ENCODE assay signal across 1 cellular context in genomic region chr19:7629347-7630054, GRCh38.
TF ChIP-seq lines count a peak whose summit lies in the region.

A gene with protein sequence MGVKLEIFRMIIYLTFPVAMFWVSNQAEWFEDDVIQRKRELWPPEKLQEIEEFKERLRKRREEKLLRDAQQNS (plus strand): TSS chr19:7629793. CDS start chr19:7629834, 41 bp downstream.
Gene XAB2, minus strand, starts transcription at chr19:7629545. Its CDS starts 18 bp downstream, at chr19:7629527.

TF ChIP-seq in GM12878, 131 proteins besides CTCF, POLR2A, EP300 and RAD21 (continued from another document and continues in another):
- TF ChIP-seq, protein P1, sequence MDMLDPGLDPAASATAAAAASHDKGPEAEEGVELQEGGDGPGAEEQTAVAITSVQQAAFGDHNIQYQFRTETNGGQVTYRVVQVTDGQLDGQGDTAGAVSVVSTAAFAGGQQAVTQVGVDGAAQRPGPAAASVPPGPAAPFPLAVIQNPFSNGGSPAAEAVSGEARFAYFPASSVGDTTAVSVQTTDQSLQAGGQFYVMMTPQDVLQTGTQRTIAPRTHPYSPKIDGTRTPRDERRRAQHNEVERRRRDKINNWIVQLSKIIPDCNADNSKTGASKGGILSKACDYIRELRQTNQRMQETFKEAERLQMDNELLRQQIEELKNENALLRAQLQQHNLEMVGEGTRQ (IDR thresholded peaks at IDR 0.05; ENCODE audit: borderline replicate concordance, low read depth, low read length), result no peak; the same call in 1 of the 2 replicates
- TF ChIP-seq STAT1 (conservative IDR thresholded peaks at IDR 0.05) (no peak), KLF5 (IDR thresholded peaks at IDR 0.05; ENCODE audit: partially characterized antibody) (peak; percentile 88), BRCA1 (IDR thresholded peaks at IDR 0.05; ENCODE audit: low read depth, low read length) (0 out of 2 replicates have a peak, but pooled peaks have one; percentile 17), RAD51 (IDR thresholded peaks at IDR 0.05) (no peak), POLR2AphosphoS5 (IDR thresholded peaks at IDR 0.05; ENCODE audit: low read length) (peak; percentile 82), MTA3 (IDR thresholded peaks at IDR 0.05; ENCODE audit: borderline replicate concordance, low read length) (no peak), NR2C1 (IDR thresholded peaks at IDR 0.05) (peak; percentile 69), NFIC (IDR thresholded peaks at IDR 0.05; ENCODE audit: low read depth, low read length) (no peak; the same call in 1 of the 2 replicates), IRF4 (IDR thresholded peaks at IDR 0.05; ENCODE audit: low read depth, low read length) (no peak), EZH2 (IDR thresholded peaks at IDR 0.05; ENCODE audit: borderline replicate concordance, control insufficient read depth, low read depth, low read length) (no peak), NBN (IDR thresholded peaks at IDR 0.05) (peak; percentile 97), SREBF1 (IDR thresholded peaks at IDR 0.05; ENCODE audit: low read length) (no peak; the same call in 1 of the 2 replicates), RELB (IDR thresholded peaks at IDR 0.05; ENCODE audit: low read depth) (peak; percentile 100), SPI1 (IDR thresholded peaks at IDR 0.05; ENCODE audit: borderline replicate concordance, insufficient read depth, low read depth, low read length) (peak; percentile 64; the same call in 1 of the 2 replicates), ATF7 (IDR thresholded peaks at IDR 0.05; ENCODE audit: low read depth) (peak; percentile 79), E2F8 (IDR thresholded peaks at IDR 0.05; ENCODE audit: low read depth, partially characterized antibody) (peak; percentile 95), POLR2AphosphoS2 (IDR thresholded peaks at IDR 0.05; ENCODE audit: low read depth, low read length) (no peak; the same call in 1 of the 2 replicates), MEF2A (IDR thresholded peaks at IDR 0.05; ENCODE audit: insufficient read depth, low read depth, low read length) (no peak), BACH1 (IDR thresholded peaks at IDR 0.05; ENCODE audit: borderline replicate concordance) (peak; percentile 30; the same call in 1 of the 2 replicates), BHLHE40 (IDR thresholded peaks at IDR 0.05; ENCODE audit: borderline replicate concordance in 1 of 2, low read depth in 2 of 2, low read length in 1 of 2) (no peak), MTA2 (IDR thresholded peaks at IDR 0.05; ENCODE audit: low read depth) (no peak), PAX8 (IDR thresholded peaks at IDR 0.05) (no peak), ZNF622 (IDR thresholded peaks at IDR 0.05) (no peak), TARDBP (IDR thresholded peaks at IDR 0.05; ENCODE audit: borderline replicate concordance) (no peak; the same call in 1 of the 2 replicates), NFYA (IDR thresholded peaks at IDR 0.05; ENCODE audit: borderline replicate concordance, low read depth, low read length) (peak; percentile 87), RB1 (IDR thresholded peaks at IDR 0.05; ENCODE audit: borderline replicate concordance) (peak; percentile 80; the same call in 1 of the 2 replicates), YY1 (IDR thresholded peaks at IDR 0.05; ENCODE audit: low read depth, low read length) (peak; percentile 95), SMAD5 (IDR thresholded peaks at IDR 0.05; ENCODE audit: low read depth) (no peak), ETV6 (conservative IDR thresholded peaks at IDR 0.05 in 1 of 2, IDR thresholded peaks at IDR 0.05 in 1 of 2; ENCODE audit: borderline replicate concordance in 1 of 2, low read depth in 1 of 2) (no peak), CREM (IDR thresholded peaks at IDR 0.05; ENCODE audit: low read depth) (peak; percentile 99), RELA (IDR thresholded peaks at IDR 0.05; ENCODE audit: borderline replicate concordance, partially characterized antibody) (no peak), NRF1 (conservative IDR thresholded peaks at IDR 0.05; ENCODE audit: low read depth, low read length) (no peak), STAT3 (IDR thresholded peaks at IDR 0.05; ENCODE audit: low read depth, low read length) (no peak), NKRF (conservative IDR thresholded peaks at IDR 0.05) (peak; percentile 63; the same call in 1 of the 2 replicates), ZSCAN29 (IDR thresholded peaks at IDR 0.05) (no peak)
- TF ChIP-seq, protein P2, sequence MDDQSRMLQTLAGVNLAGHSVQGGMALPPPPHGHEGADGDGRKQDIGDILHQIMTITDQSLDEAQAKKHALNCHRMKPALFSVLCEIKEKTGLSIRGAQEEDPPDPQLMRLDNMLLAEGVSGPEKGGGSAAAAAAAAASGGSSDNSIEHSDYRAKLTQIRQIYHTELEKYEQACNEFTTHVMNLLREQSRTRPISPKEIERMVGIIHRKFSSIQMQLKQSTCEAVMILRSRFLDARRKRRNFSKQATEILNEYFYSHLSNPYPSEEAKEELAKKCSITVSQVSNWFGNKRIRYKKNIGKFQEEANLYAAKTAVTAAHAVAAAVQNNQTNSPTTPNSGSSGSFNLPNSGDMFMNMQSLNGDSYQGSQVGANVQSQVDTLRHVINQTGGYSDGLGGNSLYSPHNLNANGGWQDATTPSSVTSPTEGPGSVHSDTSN (IDR thresholded peaks at IDR 0.05; ENCODE audit: insufficient replicate concordance, low read depth, low read length), result peak; percentile 99
- TF ChIP-seq, protein P3, sequence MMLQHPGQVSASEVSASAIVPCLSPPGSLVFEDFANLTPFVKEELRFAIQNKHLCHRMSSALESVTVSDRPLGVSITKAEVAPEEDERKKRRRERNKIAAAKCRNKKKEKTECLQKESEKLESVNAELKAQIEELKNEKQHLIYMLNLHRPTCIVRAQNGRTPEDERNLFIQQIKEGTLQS (IDR thresholded peaks at IDR 0.05; ENCODE audit: borderline replicate concordance, extremely low read depth, low read depth, low read length), result peak; percentile 56; the same call in 1 of the 2 replicates
- TF ChIP-seq, protein P4, sequence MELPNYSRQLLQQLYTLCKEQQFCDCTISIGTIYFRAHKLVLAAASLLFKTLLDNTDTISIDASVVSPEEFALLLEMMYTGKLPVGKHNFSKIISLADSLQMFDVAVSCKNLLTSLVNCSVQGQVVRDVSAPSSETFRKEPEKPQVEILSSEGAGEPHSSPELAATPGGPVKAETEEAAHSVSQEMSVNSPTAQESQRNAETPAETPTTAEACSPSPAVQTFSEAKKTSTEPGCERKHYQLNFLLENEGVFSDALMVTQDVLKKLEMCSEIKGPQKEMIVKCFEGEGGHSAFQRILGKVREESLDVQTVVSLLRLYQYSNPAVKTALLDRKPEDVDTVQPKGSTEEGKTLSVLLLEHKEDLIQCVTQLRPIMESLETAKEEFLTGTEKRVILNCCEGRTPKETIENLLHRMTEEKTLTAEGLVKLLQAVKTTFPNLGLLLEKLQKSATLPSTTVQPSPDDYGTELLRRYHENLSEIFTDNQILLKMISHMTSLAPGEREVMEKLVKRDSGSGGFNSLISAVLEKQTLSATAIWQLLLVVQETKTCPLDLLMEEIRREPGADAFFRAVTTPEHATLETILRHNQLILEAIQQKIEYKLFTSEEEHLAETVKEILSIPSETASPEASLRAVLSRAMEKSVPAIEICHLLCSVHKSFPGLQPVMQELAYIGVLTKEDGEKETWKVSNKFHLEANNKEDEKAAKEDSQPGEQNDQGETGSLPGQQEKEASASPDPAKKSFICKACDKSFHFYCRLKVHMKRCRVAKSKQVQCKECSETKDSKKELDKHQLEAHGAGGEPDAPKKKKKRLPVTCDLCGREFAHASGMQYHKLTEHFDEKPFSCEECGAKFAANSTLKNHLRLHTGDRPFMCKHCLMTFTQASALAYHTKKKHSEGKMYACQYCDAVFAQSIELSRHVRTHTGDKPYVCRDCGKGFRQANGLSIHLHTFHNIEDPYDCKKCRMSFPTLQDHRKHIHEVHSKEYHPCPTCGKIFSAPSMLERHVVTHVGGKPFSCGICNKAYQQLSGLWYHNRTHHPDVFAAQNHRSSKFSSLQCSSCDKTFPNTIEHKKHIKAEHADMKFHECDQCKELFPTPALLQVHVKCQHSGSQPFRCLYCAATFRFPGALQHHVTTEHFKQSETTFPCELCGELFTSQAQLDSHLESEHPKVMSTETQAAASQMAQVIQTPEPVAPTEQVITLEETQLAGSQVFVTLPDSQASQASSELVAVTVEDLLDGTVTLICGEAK (IDR thresholded peaks at IDR 0.05; ENCODE audit: borderline replicate concordance), result peak; percentile 95
- TF ChIP-seq, protein P5, sequence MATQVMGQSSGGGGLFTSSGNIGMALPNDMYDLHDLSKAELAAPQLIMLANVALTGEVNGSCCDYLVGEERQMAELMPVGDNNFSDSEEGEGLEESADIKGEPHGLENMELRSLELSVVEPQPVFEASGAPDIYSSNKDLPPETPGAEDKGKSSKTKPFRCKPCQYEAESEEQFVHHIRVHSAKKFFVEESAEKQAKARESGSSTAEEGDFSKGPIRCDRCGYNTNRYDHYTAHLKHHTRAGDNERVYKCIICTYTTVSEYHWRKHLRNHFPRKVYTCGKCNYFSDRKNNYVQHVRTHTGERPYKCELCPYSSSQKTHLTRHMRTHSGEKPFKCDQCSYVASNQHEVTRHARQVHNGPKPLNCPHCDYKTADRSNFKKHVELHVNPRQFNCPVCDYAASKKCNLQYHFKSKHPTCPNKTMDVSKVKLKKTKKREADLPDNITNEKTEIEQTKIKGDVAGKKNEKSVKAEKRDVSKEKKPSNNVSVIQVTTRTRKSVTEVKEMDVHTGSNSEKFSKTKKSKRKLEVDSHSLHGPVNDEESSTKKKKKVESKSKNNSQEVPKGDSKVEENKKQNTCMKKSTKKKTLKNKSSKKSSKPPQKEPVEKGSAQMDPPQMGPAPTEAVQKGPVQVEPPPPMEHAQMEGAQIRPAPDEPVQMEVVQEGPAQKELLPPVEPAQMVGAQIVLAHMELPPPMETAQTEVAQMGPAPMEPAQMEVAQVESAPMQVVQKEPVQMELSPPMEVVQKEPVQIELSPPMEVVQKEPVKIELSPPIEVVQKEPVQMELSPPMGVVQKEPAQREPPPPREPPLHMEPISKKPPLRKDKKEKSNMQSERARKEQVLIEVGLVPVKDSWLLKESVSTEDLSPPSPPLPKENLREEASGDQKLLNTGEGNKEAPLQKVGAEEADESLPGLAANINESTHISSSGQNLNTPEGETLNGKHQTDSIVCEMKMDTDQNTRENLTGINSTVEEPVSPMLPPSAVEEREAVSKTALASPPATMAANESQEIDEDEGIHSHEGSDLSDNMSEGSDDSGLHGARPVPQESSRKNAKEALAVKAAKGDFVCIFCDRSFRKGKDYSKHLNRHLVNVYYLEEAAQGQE (IDR thresholded peaks at IDR 0.05; ENCODE audit: low read depth, low read length), result peak; percentile 26; the same call in 1 of the 2 replicates
